ENCODE assay signal across 8 cellular contexts in the genomic region with DNA sequence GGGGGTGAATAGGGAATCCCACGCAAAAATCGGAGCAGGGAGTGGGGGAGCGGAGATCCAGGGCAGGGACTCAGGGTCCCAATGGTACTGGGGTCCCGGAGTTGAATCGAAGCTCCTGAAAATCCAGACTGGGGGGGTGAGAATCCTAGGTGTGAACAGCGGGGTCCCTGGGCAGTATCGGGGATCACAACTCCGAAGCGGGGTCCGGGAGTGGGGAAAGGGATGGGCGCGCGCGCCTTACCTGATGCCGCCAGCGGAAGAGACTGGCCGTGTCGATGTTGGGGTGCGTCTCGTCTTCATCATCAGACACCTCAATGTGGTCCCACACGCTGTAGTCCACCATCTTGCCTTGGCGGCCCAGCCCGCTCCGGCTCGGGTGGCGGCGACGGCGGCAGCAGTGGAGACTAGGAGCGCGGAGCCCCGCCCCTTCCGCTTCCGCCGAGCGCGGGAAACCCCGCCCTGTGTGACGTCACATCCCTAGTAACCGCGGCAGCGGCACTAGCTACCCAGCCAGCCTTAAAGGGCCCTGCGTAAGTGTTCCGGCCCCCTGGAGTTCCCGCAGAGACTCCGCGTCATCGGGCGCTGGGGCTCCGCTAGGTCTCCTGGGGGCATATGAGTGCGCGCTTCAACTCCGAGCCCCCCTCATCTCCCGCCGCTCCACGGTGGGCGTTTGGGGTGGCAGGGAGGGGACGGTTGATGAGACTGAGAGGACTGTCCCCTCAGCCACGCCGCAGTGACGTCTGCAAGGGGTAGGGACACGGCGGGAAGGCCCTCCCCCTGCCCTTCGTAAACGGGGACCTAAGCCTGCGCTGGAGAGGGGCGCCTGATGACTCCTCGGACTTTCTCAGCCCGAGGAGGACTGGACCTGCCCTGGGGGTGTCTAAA. TPM values are rescaled to one million over a fixed set of nuclear protein-coding genes. Genes with fewer than 3 reads are reported as not detected.
DNase-seq lines count a peak whose midpoint lies in the region; ATAC-seq and TF ChIP-seq lines count a peak whose summit lies in the region.

Gene CDC37 (minus strand): TSS at position 406 of the 885 bp plus-strand sequence. CDS start 63 bp downstream, at position 343.

- ATAC-seq in activated T-helper 17 cell treated with anti-CD3 and anti-CD28 coated beads, Interleukin-2, amount 50 U/mL, for 72 hours (replicated peaks), result peak; percentile 83
- peak; percentile 88 to 92 for ATAC-seq in natural killer cell treated with Interleukin-12 subunit alpha and Interleukin-12 subunit beta and Interleukin-15 and Interleukin-18, amount 100 ng/mL, for 72 hours

- DNase-seq in Daoy (ENCODE audit: low read depth) (peak; percentile 98), GOT3 (lab: John Stamatoyannopoulos, UW) (peak; percentile 90), LoVo (ENCODE audit: low spot score) (peak; percentile 97), RWPE1 (ENCODE audit: low spot score) (peak; percentile 98), fibroblast of mammary gland (ENCODE audit: low read depth) (peak; percentile 96)
- DNase-seq in natural killer cell treated with Interleukin-12 subunit alpha and Interleukin-12 subunit beta and Interleukin-15 and Interleukin-18, amount 100 ng/mL, for 72 hours (ENCODE audit: low spot score), result peak; percentile 97
- peak; percentile 95 for DNase-seq in stimulated activated naive CD4-positive, alpha-beta T cell treated with Interleukin-2 at 50 U/mL for 16 hours (lab: John Stamatoyannopoulos, UW)

- peak within 1 kb of the TSS; percentile 70 for H3K27ac ChIP-seq in RWPE1

- no peaks in the 10 kb centered on the region for H3K9me3 Mint-ChIP-seq in activated T-helper 17 cell treated with anti-CD3 and anti-CD28 coated beads, Interleukin-2, amount 50 U/mL, for 72 hours
- no peaks in the 10 kb centered on the region for H3K9me3 Mint-ChIP-seq in natural killer cell treated with Interleukin-12 subunit alpha and Interleukin-12 subunit beta and Interleukin-15 and Interleukin-18, amount 100 ng/mL, for 72 hours

- CTCF ChIA-PET in RWPE1 (lab: Yijun Ruan, JAX), result interaction anchor here (0.6 to 3.7 kb wide), 11 partner anchors 14 to 263 kb away, joined by 3 to 32 read pairs (median 4); no protein-coding TSS in a partner anchor

- H3K27me3 Mint-ChIP-seq in activated T-helper 17 cell treated with anti-CD3 and anti-CD28 coated beads, Interleukin-2, amount 50 U/mL, for 72 hours, result no peaks in the 10 kb centered on the region
- H3K27me3 Mint-ChIP-seq in natural killer cell treated with Interleukin-12 subunit alpha and Interleukin-12 subunit beta and Interleukin-15 and Interleukin-18, amount 100 ng/mL, for 72 hours, result no peaks in the 10 kb centered on the region

- POLR2A ChIA-PET in RWPE1 (lab: Yijun Ruan, JAX; ENCODE audit: low non-redundant PET), result no interaction called here

- peak within 1 kb of the TSS; percentile 94 for H3K27ac Mint-ChIP-seq in activated T-helper 17 cell treated with anti-CD3 and anti-CD28 coated beads, Interleukin-2, amount 50 U/mL, for 72 hours
- peak within 1 kb of the TSS; percentile 81 to 94 for H3K27ac Mint-ChIP-seq in natural killer cell treated with Interleukin-12 subunit alpha and Interleukin-12 subunit beta and Interleukin-15 and Interleukin-18, amount 100 ng/mL, for 72 hours

- peaks cover 27% of the 10 kb centered on the region for H3K4me1 Mint-ChIP-seq in activated T-helper 17 cell treated with anti-CD3 and anti-CD28 coated beads, Interleukin-2, amount 50 U/mL, for 72 hours
- H3K4me1 Mint-ChIP-seq in natural killer cell treated with Interleukin-12 subunit alpha and Interleukin-12 subunit beta and Interleukin-15 and Interleukin-18, amount 100 ng/mL, for 72 hours (ENCODE audit: low read depth in 2 of 2), result peaks cover 51% of the 10 kb centered on the region in 2 donors

- peaks cover 50% of the 10 kb centered on the region for H3K36me3 Mint-ChIP-seq in activated T-helper 17 cell treated with anti-CD3 and anti-CD28 coated beads, Interleukin-2, amount 50 U/mL, for 72 hours (ENCODE audit: low read depth)
- peaks cover 12% of the 10 kb centered on the region for H3K36me3 Mint-ChIP-seq in natural killer cell treated with Interleukin-12 subunit alpha and Interleukin-12 subunit beta and Interleukin-15 and Interleukin-18, amount 100 ng/mL, for 72 hours

- peak within 1 kb of the TSS; percentile 94 for H3K4me3 ChIP-seq in fibroblast of mammary gland (ENCODE audit: control insufficient read depth, low read depth, low read length)

- TF ChIP-seq CTCF in RWPE1 (conservative IDR thresholded peaks at IDR 0.05; ENCODE audit: low read depth) (no peak), fibroblast of mammary gland (conservative IDR thresholded peaks at IDR 0.05; ENCODE audit: control insufficient read depth, insufficient read depth, low read depth, low read length) (no peak)

- peak within 1 kb of the TSS; percentile 96 for H3K4me3 Mint-ChIP-seq in activated T-helper 17 cell treated with anti-CD3 and anti-CD28 coated beads, Interleukin-2, amount 50 U/mL, for 72 hours
- H3K4me3 Mint-ChIP-seq in natural killer cell treated with Interleukin-12 subunit alpha and Interleukin-12 subunit beta and Interleukin-15 and Interleukin-18, amount 100 ng/mL, for 72 hours, result peak within 1 kb of the TSS; percentile 92

RNA-seq across cellular contexts. Expression of gene CDC37, which starts in this region (rescaled TPM):
- total RNA-seq in Daoy (2014; rRNA removed; shearing (Covaris generic)), result 361 and 401 TPM in 2 replicates
- total RNA-seq in activated T-helper 17 cell treated with anti-CD3 and anti-CD28 coated beads, Interleukin-2, amount 50 U/mL, for 72 hours, result 100 to 1,000 TPM; 140 to 226 TPM
- total RNA-seq in natural killer cell treated with Interleukin-12 subunit alpha and Interleukin-12 subunit beta and Interleukin-15 and Interleukin-18, amount 100 ng/mL, for 72 hours, result 100 to 1,000 TPM; 228 to 368 TPM

Comparison
In these comparisons a context has a peak if more than half of its experiments do, and no peak if none do; other contexts are left out.
1. Peak in every context shown above with its lines: DNase-seq, ATAC-seq, H3K4me3 ChIP-seq and H3K27ac ChIP-seq.